Comparison of ENCODE assay signal across 30 cellular contexts in genomic region chr7:128205068-128205467, GRCh38. TPM values are rescaled to one million over a fixed set of nuclear protein-coding genes. Genes with fewer than 3 reads are reported as not detected.
"Had no signal": no experiment of that assay in that cellular context is flagged by ENCODE, and none has a peak within 500 bp of the region (broad histone marks: within the 10 kb centered on the region; RNA-seq: fewer than 3 reads in every experiment).

No MANE protein-coding gene starts in this region.

- H3K36me3 Mint-ChIP-seq: naive thymus-derived CD8-positive, alpha-beta T cell; neural progenitor cell had no signal

- H3K27me3 ChIP-seq: pancreas, testis had no signal

- FAIRE-seq: kidney, pancreas had no signal

- DNase-seq: hippocampal formation; kidney; left colon; left lung; lower lobe of right lung; mammary epithelial cell; mesenchymal stem cell; naive thymus-derived CD8-positive, alpha-beta T cell; pancreas; retina; right cardiac atrium; stimulated activated CD4-positive, alpha-beta T cell treated with anti-CD3 and anti-CD28 coated beads, Interleukin-12 subunit alpha, Interleukin-12 subunit beta, amount 100 ng/mL, for 4 hours; stimulated activated CD4-positive, alpha-beta T cell treated with anti-CD3 and anti-CD28 coated beads, Interleukin-15, amount 100 ng/mL, for 24 hours; stimulated activated CD4-positive, alpha-beta T cell treated with anti-CD3 and anti-CD28 coated beads, Interleukin-2, amount 100 ng/mL, for 24 hours; stimulated activated CD4-positive, alpha-beta T cell treated with anti-CD3 and anti-CD28 coated beads, Interleukin-4, amount 100 ng/mL, for 1 hour; stimulated activated naive B cell treated with anti-CD40 and anti-IgM and Interleukin-4, amounts not matched to agents 10 μg/mL and 1 μg/mL and 100 μg/mL, for 72 hours; stimulated activated naive CD8-positive, alpha-beta T cell treated with anti-CD3 and anti-CD28 coated beads, Interleukin-15, Interleukin-2, amounts not matched to agents 100 U/mL and 50 U/mL, for 24 hours; stomach; testis; thyroid gland; transverse colon; upper lobe of right lung; uterus had no signal

- H3K4me1 ChIP-seq: prostate gland, uterus had no signal

- H3K27ac Mint-ChIP-seq: naive thymus-derived CD8-positive, alpha-beta T cell; nephron; neural progenitor cell; stimulated activated naive B cell treated with anti-CD40 and anti-IgM and Interleukin-4, amounts not matched to agents 10 μg/mL and 1 μg/mL and 100 μg/mL, for 72 hours had no signal

- H3K27ac ChIP-seq: left lung, lower lobe of right lung, neural progenitor cell, pancreas, prostate gland, skin epidermis, stomach, testis, thyroid gland, transverse colon, upper lobe of right lung, uterus had no signal

- H3K4me3 ChIP-seq: left lung, lower lobe of right lung, neural progenitor cell, pancreas, prostate gland, skin epidermis, stomach, testis, thyroid gland, transverse colon, upper lobe of right lung, uterus had no signal

- H3K9me3 ChIP-seq: left lung, lower lobe of right lung, pancreas, prostate gland, testis, thyroid gland, transverse colon, upper lobe of right lung, uterus had no signal

- H3K36me3 ChIP-seq: left lung, lower lobe of right lung, neural progenitor cell, pancreas, prostate gland, stomach, thyroid gland, transverse colon, upper lobe of right lung, uterus had no signal

- H3K4me2 ChIP-seq: neural progenitor cell had no signal

- H3K4me3 Mint-ChIP-seq: nephron; neural progenitor cell; stimulated activated naive B cell treated with anti-CD40 and anti-IgM and Interleukin-4, amounts not matched to agents 10 μg/mL and 1 μg/mL and 100 μg/mL, for 72 hours had no signal

- H2AFZ ChIP-seq: neural progenitor cell had no signal

- ATAC-seq: left colon; left lung; lower lobe of right lung; naive thymus-derived CD8-positive, alpha-beta T cell; pancreas; right cardiac atrium; sciatic nerve; stimulated activated naive B cell treated with anti-CD40 and anti-IgM and Interleukin-4, amounts not matched to agents 10 μg/mL and 1 μg/mL and 100 μg/mL, for 72 hours; stimulated activated naive CD8-positive, alpha-beta T cell treated with anti-CD3 and anti-CD28 coated beads, Interleukin-15, Interleukin-2, amounts not matched to agents 100 U/mL and 50 U/mL, for 24 hours; upper lobe of right lung had no signal

- H3K9ac ChIP-seq: neural progenitor cell had no signal

- H3K9me3 Mint-ChIP-seq: naive thymus-derived CD8-positive, alpha-beta T cell; nephron; neural progenitor cell had no signal

RNA-seq across cellular contexts. Expression of gene LEP, which starts 36.0 kb away (rescaled TPM):
- total RNA-seq: kidney; liver; lower lobe of right lung; mucosa of gallbladder; naive thymus-derived CD8-positive, alpha-beta T cell; prostate gland; stomach; upper lobe of right lung; uterus had no signal
- polyA plus RNA-seq: naive thymus-derived CD8-positive, alpha-beta T cell had no signal
